Comparison of ENCODE assay signal across 8 cellular contexts in the genomic region with DNA sequence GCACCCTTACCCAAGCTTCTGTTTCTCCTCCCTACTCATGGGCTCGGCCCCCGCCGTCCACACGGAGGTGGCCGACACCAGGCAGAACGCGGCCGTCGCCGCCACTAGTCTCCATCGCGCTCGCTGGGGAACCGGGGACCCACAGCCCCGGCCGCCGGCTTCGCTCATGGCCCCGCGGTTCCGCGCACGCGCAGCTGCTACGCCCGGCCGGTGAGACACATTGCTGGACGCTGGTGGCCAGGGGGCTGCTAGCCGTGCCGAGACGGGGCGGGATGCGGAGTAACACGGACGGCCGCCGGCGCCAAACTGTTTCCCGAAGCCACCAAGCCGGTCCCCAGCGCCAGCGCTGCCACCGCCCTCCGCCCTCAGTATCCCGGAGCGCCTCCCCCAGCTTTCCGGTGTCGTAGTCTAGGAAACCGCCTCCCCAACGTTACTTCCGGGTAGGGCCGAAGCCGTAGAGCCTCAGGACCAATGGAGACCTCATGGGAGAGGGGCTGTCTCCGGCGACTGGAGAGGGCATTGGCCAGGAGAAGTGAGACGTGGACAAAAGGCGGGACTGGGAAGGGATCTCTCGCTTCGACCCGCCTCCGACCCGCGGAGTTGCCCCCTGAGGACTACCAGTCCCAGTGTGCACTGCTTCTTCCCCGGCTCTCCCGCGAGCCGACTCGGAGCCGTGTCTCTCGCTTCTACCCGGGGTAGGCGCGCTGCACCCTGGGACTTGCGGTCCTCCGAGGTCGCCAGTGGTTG. TPM values are rescaled to one million over a fixed set of nuclear protein-coding genes. Genes with fewer than 3 reads are reported as not detected.
A peak's percentile ranks its signal among the peaks of the same experiment; 100 is the strongest.
DNase-seq lines count a peak whose midpoint lies in the region; ATAC-seq, FAIRE-seq and TF ChIP-seq lines count a peak whose summit lies in the region.

A gene with protein sequence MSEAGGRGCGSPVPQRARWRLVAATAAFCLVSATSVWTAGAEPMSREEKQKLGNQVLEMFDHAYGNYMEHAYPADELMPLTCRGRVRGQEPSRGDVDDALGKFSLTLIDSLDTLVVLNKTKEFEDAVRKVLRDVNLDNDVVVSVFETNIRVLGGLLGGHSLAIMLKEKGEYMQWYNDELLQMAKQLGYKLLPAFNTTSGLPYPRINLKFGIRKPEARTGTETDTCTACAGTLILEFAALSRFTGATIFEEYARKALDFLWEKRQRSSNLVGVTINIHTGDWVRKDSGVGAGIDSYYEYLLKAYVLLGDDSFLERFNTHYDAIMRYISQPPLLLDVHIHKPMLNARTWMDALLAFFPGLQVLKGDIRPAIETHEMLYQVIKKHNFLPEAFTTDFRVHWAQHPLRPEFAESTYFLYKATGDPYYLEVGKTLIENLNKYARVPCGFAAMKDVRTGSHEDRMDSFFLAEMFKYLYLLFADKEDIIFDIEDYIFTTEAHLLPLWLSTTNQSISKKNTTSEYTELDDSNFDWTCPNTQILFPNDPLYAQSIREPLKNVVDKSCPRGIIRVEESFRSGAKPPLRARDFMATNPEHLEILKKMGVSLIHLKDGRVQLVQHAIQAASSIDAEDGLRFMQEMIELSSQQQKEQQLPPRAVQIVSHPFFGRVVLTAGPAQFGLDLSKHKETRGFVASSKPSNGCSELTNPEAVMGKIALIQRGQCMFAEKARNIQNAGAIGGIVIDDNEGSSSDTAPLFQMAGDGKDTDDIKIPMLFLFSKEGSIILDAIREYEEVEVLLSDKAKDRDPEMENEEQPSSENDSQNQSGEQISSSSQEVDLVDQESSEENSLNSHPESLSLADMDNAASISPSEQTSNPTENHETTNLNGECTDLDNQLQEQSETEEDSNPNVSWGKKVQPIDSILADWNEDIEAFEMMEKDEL (minus strand): TSS at position 380 of the 747 bp plus-strand sequence. CDS start 212 bp downstream, at position 168.

- TF ChIP-seq POLR2A in HepG2 (IDR thresholded peaks at IDR 0.05; ENCODE audit: insufficient read depth in 1 of 2, low read depth in 2 of 2, low read length in 2 of 2): peak; percentile 63 to 80

- peak within 1 kb of the TSS; percentile 93 for H3K27ac Mint-ChIP-seq in activated CD4-positive, alpha-beta memory T cell treated with anti-CD3 and anti-CD28 coated beads for 36 hours

- peak within 1 kb of the TSS; percentile 75 to 87 (median 85) for H3K4me3 ChIP-seq in HepG2 (replicated peaks in 1 of 3; ENCODE audit: insufficient read depth in 1 of 3, low read depth in 2 of 3, low read length in 3 of 3)

- in situ Hi-C loops in HepG2 (cut with HindIII; ENCODE audit: extremely low pct_ligation_motif_present, low pct_unique_long_range_greater_than_20kb): no loop called here

- WGBS in HepG2 (ENCODE audit: low lambda C conversion rate): 3% methylated on average over 6 of the region's 76 CpGs

- no TSS peak for BruUV-seq in HepG2 (replicated peaks; lab: Mats Ljungman, UMichigan)

- peak within 1 kb of the TSS; percentile 83 for H3K27ac ChIP-seq in HepG2 (ENCODE audit: extremely low read length, insufficient read depth, low read length)

- peak within 1 kb of the TSS; percentile 89 for H2AFZ ChIP-seq in HepG2 (ENCODE audit: low read length)

- TF ChIP-seq EP300 in HepG2 (IDR thresholded peaks at IDR 0.05; ENCODE audit: low read depth in 2 of 2, low read length in 2 of 2) (0 out of 4 replicates have a peak, but pooled peaks of 1 of the 2 experiments have one; percentile 6), HepG2 (CRISPR knock-in tag; IDR thresholded peaks at IDR 0.05; ENCODE audit: borderline replicate concordance) (no peak)

- no peaks in the 10 kb centered on the region for H3K9me3 Mint-ChIP-seq in activated CD4-positive, alpha-beta memory T cell treated with anti-CD3 and anti-CD28 coated beads for 36 hours

- no peaks in the 10 kb centered on the region for H3K27me3 ChIP-seq in HepG2 (ENCODE audit: control insufficient read depth in 1 of 2, insufficient read depth in 2 of 2, low read length in 2 of 2)

- peaks cover 2% of the 10 kb centered on the region for H3K27me3 Mint-ChIP-seq in activated CD4-positive, alpha-beta memory T cell treated with anti-CD3 and anti-CD28 coated beads for 36 hours

- peaks cover 11% of the 10 kb centered on the region for H3K79me2 ChIP-seq in HepG2 (ENCODE audit: insufficient read depth, low read length)

- peak; percentile 99 for DNase-seq in CD1c-positive myeloid dendritic cell (ENCODE audit: extremely low spot score)
- DNase-seq in NCI-H82 treated with DMSO at 0.1 percent for 48 hours (lab: John Stamatoyannopoulos, UW; ENCODE audit: unreplicated experiment): peak; percentile 99
- DNase-seq in activated CD4-positive, alpha-beta memory T cell treated with anti-CD3 and anti-CD28 coated beads for 36 hours: peak; percentile 99
- peak; percentile 99 to 100 for DNase-seq in dermis microvascular lymphatic vessel endothelial cell (ENCODE audit: low read depth in 2 of 2)
- peak; percentile 98 for DNase-seq in HepG2 (ENCODE audit: low spot score)
- peak; percentile 95 for DNase-seq in stimulated activated CD4-positive, alpha-beta T cell treated with anti-CD3 and anti-CD28 coated beads, Interleukin-4, amount 100 ng/mL, for 1 hour

- TF ChIP-seq RAD21 in HepG2 (CRISPR knock-in tag; IDR thresholded peaks at IDR 0.05): peak; percentile 44; the same call in 1 of the 2 replicates

- peak within 1 kb of the TSS; percentile 87 for H3K9ac ChIP-seq in HepG2 (ENCODE audit: insufficient read depth, low read depth, low read length)

- no peaks in the 10 kb centered on the region for H3K9me3 ChIP-seq in HepG2 (ENCODE audit: low read length)

- H3K4me1 Mint-ChIP-seq in activated CD4-positive, alpha-beta memory T cell treated with anti-CD3 and anti-CD28 coated beads for 36 hours (ENCODE audit: low read depth): peaks cover 38% of the 10 kb centered on the region

- ATAC-seq in GM19438 (IDR thresholded peaks at IDR 0.05; ENCODE audit: low read depth, unreplicated experiment) (peak; percentile 91), HG03575 (IDR thresholded peaks at IDR 0.05; ENCODE audit: extremely low read depth, insufficient number of reproducible peaks, low FRiP score, unreplicated experiment) (peak; percentile 88), HepG2 (peak; percentile 97)

- H3K36me3 Mint-ChIP-seq in activated CD4-positive, alpha-beta memory T cell treated with anti-CD3 and anti-CD28 coated beads for 36 hours: no peaks in the 10 kb centered on the region

- intact Hi-C loops in activated CD4-positive, alpha-beta memory T cell treated with anti-CD3 and anti-CD28 coated beads for 36 hours (cut with micrococcal nuclease): loop anchor here (1.0 to 10.0 kb wide), 15 partner anchors 11 to 1621 kb away; a partner anchor contains a TSS
- intact Hi-C loops in HepG2 (cut with micrococcal nuclease; ENCODE audit: unreplicated experiment): loop anchor here (2.0 kb wide), 1 partner anchor 402 kb away; a partner anchor contains a TSS

- no peaks in the 10 kb centered on the region for H4K20me1 ChIP-seq in HepG2 (ENCODE audit: insufficient read depth, low read length)

- peaks cover 44% of the 10 kb centered on the region for H3K4me1 ChIP-seq in HepG2 (ENCODE audit: insufficient read depth, low read length)

- CTCF ChIA-PET in activated CD4-positive, alpha-beta memory T cell treated with anti-CD3 and anti-CD28 coated beads for 36 hours (lab: Charles Lee): interaction anchor here (1.9 to 2.1 kb wide), 2 partner anchors 220 to 227 kb away, joined by 5 to 11 read pairs; a partner anchor contains a TSS
- CTCF ChIA-PET in HepG2 (lab: Yijun Ruan, JAX; ENCODE audit: low intra/inter-chr PET ratio, low total read pairs): no interaction called here

- peak; percentile 97 for FAIRE-seq in HepG2 (lab: Jason Lieb, UNC)

- POLR2A ChIA-PET in activated CD4-positive, alpha-beta memory T cell treated with anti-CD3 and anti-CD28 coated beads for 36 hours (lab: Charles Lee): interaction anchor here (0.6 to 3.9 kb wide), 10 partner anchors 9 to 1915 kb away, joined by 3 to 34 read pairs (median 4); a partner anchor contains a TSS
- POLR2A ChIA-PET in HepG2 (lab: Yijun Ruan, JAX): interaction anchor here (0.7 to 1.7 kb wide), 4 partner anchors 38 to 704 kb away, joined by 3 to 5 read pairs (median 4); a partner anchor contains a TSS

- peak within 1 kb of the TSS; percentile 88 for H3K4me2 ChIP-seq in HepG2 (ENCODE audit: low read depth, low read length)

- peak within 1 kb of the TSS; percentile 93 for H3K4me3 Mint-ChIP-seq in activated CD4-positive, alpha-beta memory T cell treated with anti-CD3 and anti-CD28 coated beads for 36 hours

- H3K36me3 ChIP-seq in HepG2 (replicated peaks in 1 of 2; ENCODE audit: control insufficient read depth in 1 of 2, insufficient read depth in 2 of 2, low read length in 2 of 2): no peaks in the 10 kb centered on the region

- no peak for TF ChIP-seq CTCF in HepG2 (CRISPR knock-in tag; IDR thresholded peaks at IDR 0.05)

TF ChIP-seq in HepG2, 621 proteins besides CTCF, POLR2A, EP300 and RAD21 (continues in another document):
- TF ChIP-seq ZNF598 (CRISPR knock-in tag; IDR thresholded peaks at IDR 0.05; ENCODE audit: borderline replicate concordance): peak; percentile 75; the same call in 1 of the 2 replicates
- TF ChIP-seq HHEX (CRISPR knock-in tag; IDR thresholded peaks at IDR 0.05): no peak
- peak; percentile 53 for TF ChIP-seq ZNF501 (CRISPR knock-in tag; IDR thresholded peaks at IDR 0.05)

RNA-seq across cellular contexts. Expression of the gene that starts here (rescaled TPM):
- total RNA-seq in activated CD4-positive, alpha-beta memory T cell treated with anti-CD3 and anti-CD28 coated beads for 36 hours: 10 to 100 TPM; 14.5 to 15.2 TPM
- total RNA-seq in dermis microvascular lymphatic vessel endothelial cell (35.0 and 45.6 TPM in 2 replicates), HepG2 (2016; rRNA removed; fragmentation: Illumina TruSeq; extraction: Trizol) (11.8 and 18.2 TPM in 2 replicates)
- total RNA-seq in HepG2 (2016; cell fraction: cytosol; rRNA removed; fragmentation: Illumina TruSeq; extraction: Trizol; ENCODE audit: low read depth): 2.6 and 5.4 TPM in 2 replicates
- total RNA-seq in HepG2 (2016; cell fraction: insoluble cytoplasmic fraction; rRNA removed; fragmentation: Illumina TruSeq; extraction: Trizol): 11.9 and 18.8 TPM in 2 replicates
- 3.9 and 4.4 TPM in 2 replicates for total RNA-seq in HepG2 (2016; cell fraction: membrane; rRNA removed; fragmentation: Illumina TruSeq; extraction: Trizol)
- total RNA-seq in HepG2 (2016; cell fraction: nucleus; rRNA removed; fragmentation: Illumina TruSeq; extraction: Trizol): 23.9 and 24.0 TPM in 2 replicates
- 10.4 and 13.1 TPM in 2 replicates for polyA plus RNA-seq in HepG2 (2011; rRNA removed)
- polyA plus RNA-seq in HepG2 (2011; cell fraction: cytosol; rRNA removed): 6.3 and 7.4 TPM in 2 replicates
- 11.1 and 14.7 TPM in 2 replicates for polyA plus RNA-seq in HepG2 (2011; cell fraction: nucleus; rRNA removed)
- polyA plus RNA-seq in HepG2 (2012): 12.8 and 13.6 TPM in 2 replicates
- 0.31 and 0.55 TPM in 2 replicates for polyA plus RNA-seq in HepG2 (2016; cell fraction: cytosol; fragmentation: Illumina TruSeq; extraction: Trizol; ENCODE audit: low read depth)
- polyA plus RNA-seq in HepG2 (2016; cell fraction: insoluble cytoplasmic fraction; fragmentation: Illumina TruSeq; extraction: Trizol; ENCODE audit: low read depth): 6.3 and 7.8 TPM in 2 replicates
- 1.0 and 1.2 TPM in 2 replicates for polyA plus RNA-seq in HepG2 (2016; cell fraction: membrane; fragmentation: Illumina TruSeq; extraction: Trizol; ENCODE audit: low read depth)
- 19.1 and 19.3 TPM in 2 replicates for polyA plus RNA-seq in HepG2 (2016; cell fraction: nucleus; fragmentation: Illumina TruSeq; extraction: Trizol; ENCODE audit: insufficient read depth, low read depth)
- polyA minus RNA-seq in HepG2 (2011; rRNA and poly(A)+ RNA removed; ENCODE audit: low replicate concordance): 22.1 and 31.5 TPM in 2 replicates
- polyA minus RNA-seq in HepG2 (2011; cell fraction: cytosol; rRNA and poly(A)+ RNA removed): 22.6 and 36.7 TPM in 2 replicates
- 26.3 and 36.1 TPM in 2 replicates for polyA minus RNA-seq in HepG2 (2011; cell fraction: nucleus; rRNA and poly(A)+ RNA removed)

Comparison
In these comparisons a context has a peak if more than half of its experiments do, and no peak if none do; other contexts are left out.
1. Peak in every context shown above with its lines: DNase-seq, ATAC-seq, H3K4me3 ChIP-seq and H3K27ac ChIP-seq.